1 cellular context compared by ENCODE assay signal in genomic region chr10:80410578-80411145, GRCh38.
TF ChIP-seq lines count a peak whose summit lies in the region.

No MANE protein-coding gene starts in this region.

TF ChIP-seq in endothelial cell of umbilical vein, 7 proteins besides CTCF, POLR2A, EP300 and RAD21:
- TF ChIP-seq POLR2AphosphoS5 (IDR thresholded peaks at IDR 0.05; ENCODE audit: insufficient read depth, low read depth, low read length), result no peak
- no peak for TF ChIP-seq MYC (IDR thresholded peaks at IDR 0.05; ENCODE audit: low read depth, low read length)
- no peak for TF ChIP-seq MAX (IDR thresholded peaks at IDR 0.05; ENCODE audit: insufficient read depth, insufficient read length)
- TF ChIP-seq EZH2 (IDR thresholded peaks at IDR 0.05; ENCODE audit: borderline replicate concordance, low read depth, low read length, severe bottlenecking), result no peak
- TF ChIP-seq JUN (IDR thresholded peaks at IDR 0.05; ENCODE audit: borderline replicate concordance, insufficient read depth, insufficient read length, low read depth), result no peak
- TF ChIP-seq GATA2 (IDR thresholded peaks at IDR 0.05; ENCODE audit: insufficient read depth, insufficient read length, low read depth, low read length), result no peak
- TF ChIP-seq FOS (IDR thresholded peaks at IDR 0.05; ENCODE audit: borderline replicate concordance, insufficient read depth, low read length), result no peak
